28 cellular contexts compared by ENCODE assay signal in genomic region chr9:136447173-136447778, GRCh38.
"Had no signal": no experiment of that assay in that cellular context is flagged by ENCODE, and none has a peak within 500 bp of the region (broad histone marks: within the 10 kb centered on the region; RNA-seq: fewer than 3 reads in every experiment).

No MANE protein-coding gene starts in this region.

- DNase-seq: activated CD4-positive, alpha-beta T cell treated with anti-CD3 and anti-CD28 coated beads, Interleukin-2, amount 50 U/mL, for 1 hour; activated CD4-positive, CD25-positive, alpha-beta regulatory T cell treated with anti-CD3 and anti-CD28 coated beads, Interleukin-2, amount 50 U/mL, for 72 hours; activated CD8-positive, alpha-beta memory T cell treated with anti-CD3 and anti-CD28 coated beads for 24 hours; activated CD8-positive, alpha-beta memory T cell treated with anti-CD3 and anti-CD28 coated beads, Interleukin-2, amount 50 U/mL, for 4 hours; activated effector memory CD4-positive, alpha-beta T cell treated with anti-CD3 and anti-CD28 coated beads, Interleukin-2, amount 50 U/mL, for 16 hours; activated naive CD4-positive, alpha-beta T cell treated with anti-CD3 and anti-CD28 coated beads, Interleukin-2, amount 50 U/mL, for 16 hours; activated T-cell treated with anti-CD3 and anti-CD28 coated beads, Interleukin-2, amount 50 U/mL, for 48 hours; aorta; caudate nucleus; effector memory CD4-positive, alpha-beta T cell; esophagus squamous epithelium; gastrocnemius medialis; hypothalamus; stimulated activated CD4-positive, alpha-beta T cell treated with anti-CD3 and anti-CD28 coated beads, Interleukin-12 subunit alpha, Interleukin-12 subunit beta, amount 100 ng/mL, for 4 hours; stimulated activated CD4-positive, alpha-beta T cell treated with anti-CD3 and anti-CD28 coated beads, Interleukin-4, amount 100 ng/mL, for 4 hours; stimulated activated naive CD8-positive, alpha-beta T cell treated with anti-CD3 and anti-CD28 coated beads, Interleukin-15, amount 100 ng/mL, for 72 hours; SW 1271; T-helper 2 cell; transverse colon; uterus had no signal

- FAIRE-seq: islet of Langerhans had no signal

- H3K4me1 ChIP-seq: esophagus squamous epithelium, gastrocnemius medialis, parathyroid adenoma, suprapubic skin, transverse colon, uterus had no signal

- H3K9ac ChIP-seq: parathyroid adenoma had no signal

- H3K4me1 Mint-ChIP-seq: brain had no signal

- H3K27ac Mint-ChIP-seq: brain; memory B cell; natural killer cell treated with Interleukin-12 subunit alpha and Interleukin-12 subunit beta and Interleukin-15 and Interleukin-18, amount 100 ng/mL, for 72 hours had no signal

- H3K27ac ChIP-seq: esophagus squamous epithelium, gastrocnemius medialis, parathyroid adenoma, suprapubic skin, transverse colon, uterus, VCaP had no signal

- H3K9me3 ChIP-seq: esophagus squamous epithelium, gastrocnemius medialis, suprapubic skin, transverse colon, uterus had no signal

- H3K4me3 Mint-ChIP-seq: brain; memory B cell; natural killer cell treated with Interleukin-12 subunit alpha and Interleukin-12 subunit beta and Interleukin-15 and Interleukin-18, amount 100 ng/mL, for 72 hours; stimulated activated naive CD8-positive, alpha-beta T cell treated with anti-CD3 and anti-CD28 coated beads, Interleukin-15, amount 100 ng/mL, for 72 hours had no signal

- H2AFZ ChIP-seq: parathyroid adenoma had no signal

- H3K27me3 Mint-ChIP-seq: brain; memory B cell; natural killer cell treated with Interleukin-12 subunit alpha and Interleukin-12 subunit beta and Interleukin-15 and Interleukin-18, amount 100 ng/mL, for 72 hours; stimulated activated naive CD8-positive, alpha-beta T cell treated with anti-CD3 and anti-CD28 coated beads, Interleukin-15, amount 100 ng/mL, for 72 hours had no signal

- H3K36me3 ChIP-seq: uterus had no signal

- H3K4me3 ChIP-seq: esophagus squamous epithelium, gastrocnemius medialis, suprapubic skin, transverse colon, uterus had no signal

- H3K27me3 ChIP-seq: esophagus squamous epithelium, gastrocnemius medialis, suprapubic skin, transverse colon, uterus had no signal

- H3K9me3 Mint-ChIP-seq: brain; memory B cell; natural killer cell treated with Interleukin-12 subunit alpha and Interleukin-12 subunit beta and Interleukin-15 and Interleukin-18, amount 100 ng/mL, for 72 hours; stimulated activated naive CD8-positive, alpha-beta T cell treated with anti-CD3 and anti-CD28 coated beads, Interleukin-15, amount 100 ng/mL, for 72 hours had no signal

- H3K79me2 ChIP-seq: parathyroid adenoma had no signal

- ATAC-seq: gastrocnemius medialis; natural killer cell treated with Interleukin-12 subunit alpha and Interleukin-12 subunit beta and Interleukin-15 and Interleukin-18, amount 100 ng/mL, for 72 hours; right cardiac atrium; stimulated activated naive CD8-positive, alpha-beta T cell treated with anti-CD3 and anti-CD28 coated beads, Interleukin-15, amount 100 ng/mL, for 72 hours had no signal
